Comparison of ENCODE assay signal across 26 cellular contexts in genomic region chr15:43772624-43773023, GRCh38. TPM values are rescaled to one million over a fixed set of nuclear protein-coding genes. Genes with fewer than 3 reads are reported as not detected.
DNase-seq lines count a peak whose midpoint lies in the region; ATAC-seq, FAIRE-seq and TF ChIP-seq lines count a peak whose summit lies in the region.
"Had no signal": no experiment of that assay in that cellular context is flagged by ENCODE, and none has a peak within 500 bp of the region (broad histone marks: within the 10 kb centered on the region; RNA-seq: fewer than 3 reads in every experiment).

No MANE protein-coding gene starts in this region.

- H4K20me1 ChIP-seq in DOHH2 (ENCODE audit: control insufficient read depth, insufficient read depth, low read depth, low read length) (peaks cover 11% of the 10 kb centered on the region; the same call in 1 of the 2 replicates), GM12878 (ENCODE audit: control insufficient read depth, insufficient read depth) (no peaks in the 10 kb centered on the region)

- no peak for FAIRE-seq in GM12878 (lab: Jason Lieb, UNC)

- CTCF ChIA-PET in GM12878 (lab: Yijun Ruan, JAX), result interaction anchor here (1.0 kb wide), 1 partner anchor 32 kb away, joined by 3 read pairs; no protein-coding TSS in a partner anchor

- H2AFZ ChIP-seq in GM12878 (ENCODE audit: control insufficient read depth, low read depth, low read length), result no peak overlapping the region
- H2AFZ ChIP-seq in mesenchymal stem cell (ENCODE audit: low read depth, low read length), result no peak overlapping the region

- TF ChIP-seq POLR2A in GM12878 (IDR thresholded peaks at IDR 0.05; ENCODE audit: low read depth, low read length), result no peak

- in situ Hi-C loops in GM12878 (cut with MboI), result no loop called here

- no peaks in the 10 kb centered on the region for H3K27me3 ChIP-seq in DOHH2 (ENCODE audit: control insufficient read depth, low read length)
- H3K27me3 ChIP-seq in GM12878 (replicated peaks in 1 of 2; ENCODE audit: control insufficient read depth in 2 of 2, insufficient read depth in 2 of 2, low read length in 1 of 2), result no peaks in the 10 kb centered on the region
- H3K27me3 ChIP-seq in mesenchymal stem cell (ENCODE audit: control insufficient read depth in 1 of 2, insufficient read depth in 1 of 2, low read length in 2 of 2), result no peaks in the 10 kb centered on the region
- no peaks in the 10 kb centered on the region for H3K27me3 ChIP-seq in upper lobe of right lung

- no peak overlapping the region for H4K8ac ChIP-seq in mesenchymal stem cell (ENCODE audit: low read length)

- H3K9me3 ChIP-seq in DOHH2 (ENCODE audit: control insufficient read depth, insufficient read depth, low read length) (no peaks in the 10 kb centered on the region), GM12878 (replicated peaks; ENCODE audit: control insufficient read depth, insufficient read depth, low read length) (no peaks in the 10 kb centered on the region), mesenchymal stem cell (ENCODE audit: control insufficient read depth, low read length) (no peaks in the 10 kb centered on the region), upper lobe of right lung (no peaks in the 10 kb centered on the region)

- H3K23ac ChIP-seq in mesenchymal stem cell (ENCODE audit: low read length in 2 of 2), result no peak overlapping the region

- no peaks in the 10 kb centered on the region for H3K9me2 ChIP-seq in DOHH2 (replicated peaks; ENCODE audit: control insufficient read depth, low read length)

- SMC1A ChIA-PET in GM12878 (lab: Charles Lee; ENCODE audit: uncharacterized antibody, unreplicated experiment), result interaction anchor here (1.9 to 14.9 kb wide), 5 partner anchors 17 to 43 kb away, joined by 5 to 129 read pairs (median 14); partner anchors contain the start of gene SERF2

- no peak overlapping the region for H2AK5ac ChIP-seq in mesenchymal stem cell (ENCODE audit: low read length, severe bottlenecking)

- no peak overlapping the region for H2BK120ac ChIP-seq in mesenchymal stem cell (ENCODE audit: low read depth, low read length)

- no peak for ATAC-seq in activated T-cell treated with anti-CD3 and anti-CD28 coated beads, Interleukin-2, amount 50 U/mL, for 4 hours
- ATAC-seq in GM12878 (no peak), HG03342 (IDR thresholded peaks at IDR 0.05; ENCODE audit: unreplicated experiment) (no peak), upper lobe of right lung (no peak)
- ATAC-seq: Panc1 had no signal

- POLR2A ChIA-PET in GM12878 (lab: Charles Lee), result interaction anchor here (0.9 to 1.8 kb wide), 3 partner anchors 10 to 19 kb away, joined by 3 to 4 read pairs (median 3); no protein-coding TSS in a partner anchor

- TF ChIP-seq EP300 in GM12878 (IDR thresholded peaks at IDR 0.05; ENCODE audit: borderline replicate concordance in 1 of 2, control insufficient read depth in 1 of 2, low read depth in 2 of 2, low read length in 2 of 2), result no peak

- no peak overlapping the region for H2BK5ac ChIP-seq in mesenchymal stem cell (ENCODE audit: low read depth, low read length, poor library complexity, severe bottlenecking)

- BruUV-seq in GM12878 (replicated peaks; lab: Mats Ljungman, UMichigan), result no TSS peak

- H3F3A ChIP-seq in DOHH2 (ENCODE audit: control insufficient read depth, insufficient read depth), result peaks cover 83% of the 10 kb centered on the region

- H3K4me2 ChIP-seq in DOHH2 (ENCODE audit: low read length) (peak overlapping the region; percentile 93), GM12878 (ENCODE audit: control insufficient read depth, insufficient read depth) (no peak overlapping the region), mesenchymal stem cell (ENCODE audit: low read length, poor library complexity, severe bottlenecking) (no peak overlapping the region)

- H3K9me3 Mint-ChIP-seq in activated T-cell treated with anti-CD3 and anti-CD28 coated beads, Interleukin-2, amount 50 U/mL, for 24 hours, result no peaks in the 10 kb centered on the region
- H3K9me3 Mint-ChIP-seq in activated T-cell treated with anti-CD3 and anti-CD28 coated beads, Interleukin-2, amount 50 U/mL, for 4 hours, result no peaks in the 10 kb centered on the region
- H3K9me3 Mint-ChIP-seq: IgD-negative memory B cell had no signal

- RAD21 ChIA-PET in GM12878 (lab: Charles Lee; ENCODE audit: unreplicated experiment), result no interaction called here

- no peak overlapping the region for H2BK12ac ChIP-seq in mesenchymal stem cell (ENCODE audit: low read length in 2 of 2)

- H3K36me3 ChIP-seq in DOHH2 (ENCODE audit: control insufficient read depth, low read length) (peaks cover 95% of the 10 kb centered on the region), GM12878 (ENCODE audit: control insufficient read depth in 2 of 2, insufficient read depth in 2 of 2, low read length in 1 of 2) (peaks cover 11 to 34% of the 10 kb centered on the region in 2 experiments), mesenchymal stem cell (ENCODE audit: control insufficient read depth in 1 of 2, insufficient read depth in 2 of 2, low read depth in 1 of 2, low read length in 2 of 2) (peaks cover 27 to 68% of the 10 kb centered on the region in 2 experiments), upper lobe of right lung (peaks cover 65% of the 10 kb centered on the region)

- no peak overlapping the region for H2BK15ac ChIP-seq in mesenchymal stem cell (ENCODE audit: low read depth, poor library complexity, severe bottlenecking)

- no peak for TF ChIP-seq RAD21 in GM12878 (IDR thresholded peaks at IDR 0.05; ENCODE audit: insufficient read depth, low read depth, low read length)

- TF ChIP-seq CTCF in DOHH2 (IDR thresholded peaks at IDR 0.05; ENCODE audit: low read depth, low read length, poor library complexity, severe bottlenecking) (no peak), GM12878 (IDR thresholded peaks at IDR 0.05 in 2 of 3, conservative IDR thresholded peaks at IDR 0.05 in 1 of 3; ENCODE audit: control insufficient read depth in 2 of 3, extremely low read depth in 1 of 3, insufficient read depth in 1 of 3, low read depth in 3 of 3, low read length in 3 of 3) (no peak), upper lobe of right lung (IDR thresholded peaks at IDR 0.05) (no peak)

- peaks cover 83% of the 10 kb centered on the region for H3K36me3 Mint-ChIP-seq in activated T-cell treated with anti-CD3 and anti-CD28 coated beads, Interleukin-2, amount 50 U/mL, for 24 hours (ENCODE audit: low read depth)
- H3K36me3 Mint-ChIP-seq in activated T-cell treated with anti-CD3 and anti-CD28 coated beads, Interleukin-2, amount 50 U/mL, for 4 hours (ENCODE audit: insufficient read depth), result peaks cover 41% of the 10 kb centered on the region

- peaks cover 6% of the 10 kb centered on the region for H3K79me1 ChIP-seq in mesenchymal stem cell (replicated peaks; ENCODE audit: low read length, poor library complexity, severe bottlenecking)

- peak overlapping the region; percentile 8 for H3K27ac Mint-ChIP-seq in activated T-cell treated with anti-CD3 and anti-CD28 coated beads, Interleukin-2, amount 50 U/mL, for 24 hours

- H3K14ac ChIP-seq in mesenchymal stem cell (ENCODE audit: low read length in 2 of 2), result no peak overlapping the region

- peaks cover 54% of the 10 kb centered on the region for H3K4me1 ChIP-seq in DOHH2 (ENCODE audit: control insufficient read depth, low read length)
- peaks cover 12% of the 10 kb centered on the region for H3K4me1 ChIP-seq in GM12878 (ENCODE audit: control insufficient read depth, insufficient read depth, low read length)
- peaks cover 13% of the 10 kb centered on the region for H3K4me1 ChIP-seq in mesenchymal stem cell (ENCODE audit: control insufficient read depth, insufficient read depth, low read depth, low read length)
- peaks cover 2% of the 10 kb centered on the region for H3K4me1 ChIP-seq in upper lobe of right lung

- no peak overlapping the region for H3K4me3 Mint-ChIP-seq in activated T-cell treated with anti-CD3 and anti-CD28 coated beads, Interleukin-2, amount 50 U/mL, for 24 hours
- H3K4me3 Mint-ChIP-seq in activated T-cell treated with anti-CD3 and anti-CD28 coated beads, Interleukin-2, amount 50 U/mL, for 4 hours, result no peak overlapping the region
- H3K4me3 Mint-ChIP-seq: IgD-negative memory B cell had no signal

- H3K27me3 Mint-ChIP-seq in activated T-cell treated with anti-CD3 and anti-CD28 coated beads, Interleukin-2, amount 50 U/mL, for 24 hours, result no peaks in the 10 kb centered on the region
- no peaks in the 10 kb centered on the region for H3K27me3 Mint-ChIP-seq in activated T-cell treated with anti-CD3 and anti-CD28 coated beads, Interleukin-2, amount 50 U/mL, for 4 hours (ENCODE audit: low read depth)
- H3K27me3 Mint-ChIP-seq: IgD-negative memory B cell had no signal

- H4K91ac ChIP-seq in mesenchymal stem cell (ENCODE audit: low read length), result no peak overlapping the region

- no peak overlapping the region for H3K4ac ChIP-seq in mesenchymal stem cell (ENCODE audit: low read depth in 1 of 2, low read length in 2 of 2)

- H3K4me1 Mint-ChIP-seq in activated T-cell treated with anti-CD3 and anti-CD28 coated beads, Interleukin-2, amount 50 U/mL, for 24 hours (ENCODE audit: low read depth), result peaks cover 18% of the 10 kb centered on the region
- peaks cover 15% of the 10 kb centered on the region for H3K4me1 Mint-ChIP-seq in activated T-cell treated with anti-CD3 and anti-CD28 coated beads, Interleukin-2, amount 50 U/mL, for 4 hours (ENCODE audit: low read depth)

- H3K79me2 ChIP-seq in DOHH2 (ENCODE audit: control insufficient read depth, low read length) (peaks cover 50% of the 10 kb centered on the region), GM12878 (ENCODE audit: control insufficient read depth, insufficient read depth, low read length) (no peaks in the 10 kb centered on the region)

- DNase-seq in activated T-cell treated with anti-CD3 and anti-CD28 coated beads, Interleukin-2, amount 50 U/mL, for 24 hours, result no peak
- DNase-seq in activated T-cell treated with anti-CD3 and anti-CD28 coated beads, Interleukin-2, amount 50 U/mL, for 4 hours, result no peak
- no peak for DNase-seq in GM12878 (ENCODE audit: low read depth, low spot score)
- DNase-seq in mesenchymal stem cell, result no peak
- no peak for DNase-seq in NCI-H2029 (lab: John Stamatoyannopoulos, UW)
- DNase-seq in upper lobe of right lung, result no peak
- DNase-seq: Calu3; DMS79 treated with DMSO at 0.1 percent for 48 hours; GOT3; HCEC 1CT; NCI-H1092 treated with DMSO at 0.1 percent for 48 hours; NCI-H1436 treated with DMSO at 0.1 percent for 48 hours; NCI-H187 treated with DMSO at 0.1 percent for 48 hours; NCI-H2107; NCI-H446; NCI-H524 treated with DMSO at 0.1 percent for 48 hours; NCI-H82; NK-92 treated with Interleukin-12 subunit alpha and Interleukin-12 subunit beta, amount 100 ng/mL, for 24 hours; SHP77 had no signal

- H3K4me3 ChIP-seq in DOHH2 (ENCODE audit: low read length) (peak overlapping the region; percentile 95), GM12878 (no peak overlapping the region), mesenchymal stem cell (ENCODE audit: insufficient read depth in 1 of 2, low read depth in 1 of 2, low read length in 2 of 2) (no peak overlapping the region), upper lobe of right lung (no peak overlapping the region)

- H3K9ac ChIP-seq in GM12878 (ENCODE audit: control insufficient read depth, insufficient read depth, low read length) (no peak overlapping the region), mesenchymal stem cell (ENCODE audit: low read length) (peak overlapping the region; percentile 39)

- no peak overlapping the region for H3K18ac ChIP-seq in mesenchymal stem cell (ENCODE audit: low read depth in 1 of 2, low read length in 2 of 2)

- H3K27ac ChIP-seq in DOHH2 (ENCODE audit: low read depth, low read length) (peak overlapping the region; percentile 97), GM12878 (ENCODE audit: control insufficient read depth, insufficient read depth) (no peak overlapping the region), mesenchymal stem cell (ENCODE audit: low read length, poor library complexity, severe bottlenecking) (no peak overlapping the region), upper lobe of right lung (no peak overlapping the region)

- intact Hi-C loops in GM12878 (cut with micrococcal nuclease; ENCODE audit: unreplicated experiment) (no loop called here), upper lobe of right lung (cut with DNase I) (no loop called here)

RNA-seq across cellular contexts. Expression of gene ELL3, which starts 4.1 kb away (rescaled TPM):
- 1 to 10 TPM in 1 of 3 donors, under 1 TPM in 2; 0.46 to 1.0 (median 0.63) TPM for total RNA-seq in activated T-cell treated with anti-CD3 and anti-CD28 coated beads, Interleukin-2, amount 50 U/mL, for 4 hours
- 41.3 and 42.1 TPM in 2 replicates for total RNA-seq in GM12878 (2013; cell fraction: nucleolus; rRNA removed)
- total RNA-seq in GM12878 (2014; rRNA removed), result 25.4 and 25.6 TPM in 2 replicates
- 15.3 and 16.2 TPM in 2 replicates for total RNA-seq in GM12878 (2014; rRNA removed; fragmentation: Illumina TruSeq; extraction: Trizol)
- 12.9 and 15.0 TPM in 2 replicates for total RNA-seq in GM12878 (2021)
- polyA plus RNA-seq in GM12878 (2011; ENCODE audit: low read depth), result 10.1 TPM
- 23.1 and 29.9 TPM in 2 replicates for polyA plus RNA-seq in GM12878 (2011; rRNA removed)
- polyA plus RNA-seq in GM12878 (2011; cell fraction: cytosol; rRNA removed), result 22.5 and 35.2 TPM in 2 replicates
- 53.9 and 91.6 TPM in 2 replicates for polyA plus RNA-seq in GM12878 (2011; cell fraction: nucleus; rRNA removed)
- 10.1 and 10.6 TPM in 2 replicates for polyA plus RNA-seq in GM12878 (2012)
- polyA plus RNA-seq in GM12878 (2014; fragmentation: Illumina TruSeq; extraction: Trizol), result 17.0 and 17.3 TPM in 2 replicates
- polyA plus RNA-seq in GM12878 (2014; fragmentation: Nextera tagmentation; extraction: Ambion mirVana), result 10 to 100 TPM; 19.6 to 26.4 TPM
- polyA plus RNA-seq in GM12878 (2014; rRNA removed), result 18.5 and 30.3 TPM in 2 replicates
- polyA plus RNA-seq in GM12878 (2016; fragmentation: Nextera tagmentation; extraction: Ambion mirVana), result 10 to 100 TPM; 18.8 to 20.8 TPM
- polyA minus RNA-seq in GM12878 (2011; rRNA and poly(A)+ RNA removed), result 44.8 and 52.3 TPM in 2 replicates
- 15.4 and 16.7 TPM in 2 replicates for polyA minus RNA-seq in GM12878 (2011; cell fraction: cytosol; rRNA and poly(A)+ RNA removed)
- 35.7 and 42.3 TPM in 2 replicates for polyA minus RNA-seq in GM12878 (2011; cell fraction: nucleus; rRNA and poly(A)+ RNA removed)
- polyA plus RNA-seq in mesenchymal stem cell (2013, experiment 1 of 2), result 1.5 TPM
- polyA plus RNA-seq in mesenchymal stem cell (2013, experiment 2 of 2), result 1.5 TPM
- 4.3 TPM for total RNA-seq in upper lobe of right lung

RNA-seq across cellular contexts. Expression of gene SERF2, which starts 19.5 kb away (rescaled TPM):
- total RNA-seq in activated T-cell treated with anti-CD3 and anti-CD28 coated beads, Interleukin-2, amount 50 U/mL, for 4 hours, result 100 to 1,000 TPM; 561 to 596 (median 567) TPM
- 275 and 286 TPM in 2 replicates for total RNA-seq in GM12878 (2013; cell fraction: nucleolus; rRNA removed)
- 464 and 511 TPM in 2 replicates for total RNA-seq in GM12878 (2014; rRNA removed)
- total RNA-seq in GM12878 (2014; rRNA removed; fragmentation: Illumina TruSeq; extraction: Trizol), result 502 and 521 TPM in 2 replicates
- 905 and 909 TPM in 2 replicates for total RNA-seq in GM12878 (2021)
- polyA plus RNA-seq in GM12878 (2011; ENCODE audit: low read depth), result 1,456 TPM
- 480 and 731 TPM in 2 replicates for polyA plus RNA-seq in GM12878 (2011; rRNA removed)
- 1,369 and 1,576 TPM in 2 replicates for polyA plus RNA-seq in GM12878 (2011; cell fraction: cytosol; rRNA removed)
- 749 and 909 TPM in 2 replicates for polyA plus RNA-seq in GM12878 (2011; cell fraction: nucleus; rRNA removed)
- polyA plus RNA-seq in GM12878 (2012), result 1,320 and 1,529 TPM in 2 replicates
- 347 and 1,122 TPM in 2 replicates for polyA plus RNA-seq in GM12878 (2014; fragmentation: Illumina TruSeq; extraction: Trizol)
- 1,000 to 10,000 TPM; 4,056 to 4,159 TPM for polyA plus RNA-seq in GM12878 (2014; fragmentation: Nextera tagmentation; extraction: Ambion mirVana)
- polyA plus RNA-seq in GM12878 (2014; rRNA removed), result 824 and 883 TPM in 2 replicates
- polyA plus RNA-seq in GM12878 (2016; fragmentation: Nextera tagmentation; extraction: Ambion mirVana), result 1,000 to 10,000 TPM; 1,845 to 1,938 TPM
- 204 and 377 TPM in 2 replicates for polyA minus RNA-seq in GM12878 (2011; rRNA and poly(A)+ RNA removed)
- polyA minus RNA-seq in GM12878 (2011; cell fraction: cytosol; rRNA and poly(A)+ RNA removed), result 120 and 135 TPM in 2 replicates
- 95.4 and 125 TPM in 2 replicates for polyA minus RNA-seq in GM12878 (2011; cell fraction: nucleus; rRNA and poly(A)+ RNA removed)
- polyA plus RNA-seq in mesenchymal stem cell (2013, experiment 1 of 2), result 2,625 TPM
- polyA plus RNA-seq in mesenchymal stem cell (2013, experiment 2 of 2), result 2,565 TPM
- 769 TPM for total RNA-seq in upper lobe of right lung

RNA-seq across cellular contexts. Expression of gene PDIA3, which starts 26.4 kb away (rescaled TPM):
- 100 to 1,000 TPM; 434 to 498 (median 449) TPM for total RNA-seq in activated T-cell treated with anti-CD3 and anti-CD28 coated beads, Interleukin-2, amount 50 U/mL, for 4 hours
- total RNA-seq in GM12878 (2013; cell fraction: nucleolus; rRNA removed), result 86.5 and 99.1 TPM in 2 replicates
- total RNA-seq in GM12878 (2014; rRNA removed) (71.4 and 81.4 TPM in 2 replicates), GM12878 (2014; rRNA removed; fragmentation: Illumina TruSeq; extraction: Trizol) (225 and 236 TPM in 2 replicates), GM12878 (2021) (330 and 340 TPM in 2 replicates), upper lobe of right lung (382 TPM)
- polyA plus RNA-seq in GM12878 (2011; ENCODE audit: low read depth), result 147 TPM
- polyA plus RNA-seq in GM12878 (2011; rRNA removed) (126 and 149 TPM in 2 replicates), GM12878 (2014; fragmentation: Illumina TruSeq; extraction: Trizol) (367 and 458 TPM in 2 replicates), GM12878 (2014; fragmentation: Nextera tagmentation; extraction: Ambion mirVana) (10 to 100 TPM; 18.2 to 47.8 TPM), GM12878 (2014; rRNA removed) (116 and 118 TPM in 2 replicates), GM12878 (2016; fragmentation: Nextera tagmentation; extraction: Ambion mirVana) (100 to 1,000 TPM; 709 to 716 TPM)
- polyA plus RNA-seq in GM12878 (2011; cell fraction: cytosol; rRNA removed), result 55.1 and 106 TPM in 2 replicates
- 206 and 287 TPM in 2 replicates for polyA plus RNA-seq in GM12878 (2011; cell fraction: nucleus; rRNA removed)
- polyA plus RNA-seq in GM12878 (2012), result 277 and 284 TPM in 2 replicates
- 15.6 and 33.4 TPM in 2 replicates for polyA minus RNA-seq in GM12878 (2011; rRNA and poly(A)+ RNA removed)
- polyA minus RNA-seq in GM12878 (2011; cell fraction: cytosol; rRNA and poly(A)+ RNA removed), result 44.0 and 47.3 TPM in 2 replicates
- polyA minus RNA-seq in GM12878 (2011; cell fraction: nucleus; rRNA and poly(A)+ RNA removed), result 30.6 and 78.3 TPM in 2 replicates
- 591 TPM for polyA plus RNA-seq in mesenchymal stem cell (2013, experiment 1 of 2)
- 598 TPM for polyA plus RNA-seq in mesenchymal stem cell (2013, experiment 2 of 2)

RNA-seq across cellular contexts. Expression of gene SERINC4, which starts 27.4 kb away (rescaled TPM):
- total RNA-seq in activated T-cell treated with anti-CD3 and anti-CD28 coated beads, Interleukin-2, amount 50 U/mL, for 4 hours, result under 1 TPM; 0.08 to 0.24 (median 0.15) TPM
- total RNA-seq in GM12878 (2013; cell fraction: nucleolus; rRNA removed), result 0.92 and 1.0 TPM in 2 replicates
- 0.06 and 0.11 TPM in 2 replicates for total RNA-seq in GM12878 (2014; rRNA removed)
- total RNA-seq in GM12878 (2014; rRNA removed; fragmentation: Illumina TruSeq; extraction: Trizol), result 0.18 and 0.31 TPM in 2 replicates
- 0.13 and 0.15 TPM in 2 replicates for total RNA-seq in GM12878 (2021)
- 2.3 TPM for polyA plus RNA-seq in GM12878 (2011; ENCODE audit: low read depth)
- 0.78 and 0.96 TPM in 2 replicates for polyA plus RNA-seq in GM12878 (2011; rRNA removed)
- 1.0 and 1.2 TPM in 2 replicates for polyA plus RNA-seq in GM12878 (2011; cell fraction: cytosol; rRNA removed)
- polyA plus RNA-seq in GM12878 (2011; cell fraction: nucleus; rRNA removed), result 0.92 and 1.7 TPM in 2 replicates
- 0.10 TPM in 1 of 2 replicates, not detected in the other for polyA plus RNA-seq in GM12878 (2012)
- 0.26 and 1.1 TPM in 2 replicates for polyA plus RNA-seq in GM12878 (2014; fragmentation: Illumina TruSeq; extraction: Trizol)
- polyA plus RNA-seq in GM12878 (2014; fragmentation: Nextera tagmentation; extraction: Ambion mirVana), result under 1 TPM; 0.16 to 0.26 TPM
- polyA plus RNA-seq in GM12878 (2014; rRNA removed), result 0.06 and 0.26 TPM in 2 replicates
- polyA plus RNA-seq in GM12878 (2016; fragmentation: Nextera tagmentation; extraction: Ambion mirVana), result under 1 TPM in 1 of 2 experiments, not detected in 1; 0.21 TPM
- polyA minus RNA-seq in GM12878 (2011; rRNA and poly(A)+ RNA removed), result 0.95 and 1.4 TPM in 2 replicates
- 0.94 TPM in 1 of 2 replicates, not detected in the other for polyA minus RNA-seq in GM12878 (2011; cell fraction: cytosol; rRNA and poly(A)+ RNA removed)
- polyA minus RNA-seq in GM12878 (2011; cell fraction: nucleus; rRNA and poly(A)+ RNA removed), result 0.24 and 0.77 TPM in 2 replicates
- not detected for polyA plus RNA-seq in mesenchymal stem cell (2013, experiment 1 of 2)
- polyA plus RNA-seq in mesenchymal stem cell (2013, experiment 2 of 2), result not detected
- total RNA-seq in upper lobe of right lung, result not detected
- total RNA-seq: A172, SK-MEL-5 had no signal
- polyA plus RNA-seq: BJ had no signal

RNA-seq across cellular contexts. Expression of gene HYPK, which starts 27.8 kb away (rescaled TPM):
- 10 to 100 TPM; 48.3 to 50.7 (median 49.0) TPM for total RNA-seq in activated T-cell treated with anti-CD3 and anti-CD28 coated beads, Interleukin-2, amount 50 U/mL, for 4 hours
- 49.7 and 51.0 TPM in 2 replicates for total RNA-seq in GM12878 (2013; cell fraction: nucleolus; rRNA removed)
- total RNA-seq in GM12878 (2014; rRNA removed) (11.9 and 13.6 TPM in 2 replicates), GM12878 (2014; rRNA removed; fragmentation: Illumina TruSeq; extraction: Trizol) (8.0 and 9.7 TPM in 2 replicates), GM12878 (2021) (16.4 and 17.2 TPM in 2 replicates), upper lobe of right lung (11.3 TPM)
- polyA plus RNA-seq in GM12878 (2011; ENCODE audit: low read depth), result 16.2 TPM
- polyA plus RNA-seq in GM12878 (2011; rRNA removed) (16.2 and 17.9 TPM in 2 replicates), GM12878 (2014; fragmentation: Illumina TruSeq; extraction: Trizol) (12.6 and 28.2 TPM in 2 replicates), GM12878 (2014; fragmentation: Nextera tagmentation; extraction: Ambion mirVana) (10 to 100 TPM in 1 of 2 experiments, 1 to 10 TPM in 1; 8.6 to 11.0 TPM), GM12878 (2014; rRNA removed) (20.3 and 23.3 TPM in 2 replicates), GM12878 (2016; fragmentation: Nextera tagmentation; extraction: Ambion mirVana) (10 to 100 TPM; 35.2 to 38.4 TPM)
- 5.1 and 5.5 TPM in 2 replicates for polyA plus RNA-seq in GM12878 (2011; cell fraction: cytosol; rRNA removed)
- 18.6 and 20.8 TPM in 2 replicates for polyA plus RNA-seq in GM12878 (2011; cell fraction: nucleus; rRNA removed)
- 5.7 and 13.1 TPM in 2 replicates for polyA plus RNA-seq in GM12878 (2012)
- polyA minus RNA-seq in GM12878 (2011; rRNA and poly(A)+ RNA removed), result 8.0 and 8.6 TPM in 2 replicates
- polyA minus RNA-seq in GM12878 (2011; cell fraction: cytosol; rRNA and poly(A)+ RNA removed), result 2.5 and 10.2 TPM in 2 replicates
- polyA minus RNA-seq in GM12878 (2011; cell fraction: nucleus; rRNA and poly(A)+ RNA removed), result 10.3 and 12.4 TPM in 2 replicates
- polyA plus RNA-seq in mesenchymal stem cell (2013, experiment 1 of 2), result 135 TPM
- 134 TPM for polyA plus RNA-seq in mesenchymal stem cell (2013, experiment 2 of 2)
